Comparison of ENCODE assay signal across 1 cellular context in genomic region chr15:26804063-26804804, GRCh38.
TF ChIP-seq lines count a peak whose summit lies in the region.

No MANE protein-coding gene starts in this region.

TF ChIP-seq in GM23338, 12 proteins besides CTCF, POLR2A, EP300 and RAD21 (continued from another document):
- TF ChIP-seq ZNF462 (CRISPR knock-in tag; IDR thresholded peaks at IDR 0.05) (no peak), ETS1 (IDR thresholded peaks at IDR 0.05) (no peak), ZNF114 (CRISPR knock-in tag; IDR thresholded peaks at IDR 0.05) (no peak), REST (IDR thresholded peaks at IDR 0.05; ENCODE audit: unreplicated experiment) (no peak)
